ENCODE assay signal across 10 cellular contexts in genomic region chr3:111493276-111493675, GRCh38. TPM values are rescaled to one million over a fixed set of nuclear protein-coding genes. Genes with fewer than 3 reads are reported as not detected.
"Had no signal": no experiment of that assay in that cellular context is flagged by ENCODE, and none has a peak within 500 bp of the region (broad histone marks: within the 10 kb centered on the region; RNA-seq: fewer than 3 reads in every experiment).

No MANE protein-coding gene starts in this region.

- FAIRE-seq: H1, H54 had no signal

- H3K9ac ChIP-seq: GM23248 had no signal

- H3K27ac ChIP-seq: GM23248 had no signal

- H3K9me3 ChIP-seq: HAP-1 had no signal

- H3K4me2 ChIP-seq: GM23338 had no signal

- H3K36me3 ChIP-seq: HAP-1 had no signal

- DNase-seq: GM23248, GOT3, H7, H9, HCEC 1CT, HFFc6 had no signal

- ATAC-seq: GM23338 had no signal

- H2AFZ ChIP-seq: GM23248, GM23338 had no signal

- H3K4me3 ChIP-seq: GM23248, GM23338, HAP-1 had no signal

- H3K4me1 ChIP-seq: HAP-1 had no signal

RNA-seq across cellular contexts. Expression of gene CD96, which starts 48.7 kb away (rescaled TPM):
- total RNA-seq: GM23248, GM23338, H1, H7, H9, HFFc6 had no signal
- polyA plus RNA-seq: GM23248, H1 had no signal
